11 cellular contexts compared by ENCODE assay signal in the genomic region with DNA sequence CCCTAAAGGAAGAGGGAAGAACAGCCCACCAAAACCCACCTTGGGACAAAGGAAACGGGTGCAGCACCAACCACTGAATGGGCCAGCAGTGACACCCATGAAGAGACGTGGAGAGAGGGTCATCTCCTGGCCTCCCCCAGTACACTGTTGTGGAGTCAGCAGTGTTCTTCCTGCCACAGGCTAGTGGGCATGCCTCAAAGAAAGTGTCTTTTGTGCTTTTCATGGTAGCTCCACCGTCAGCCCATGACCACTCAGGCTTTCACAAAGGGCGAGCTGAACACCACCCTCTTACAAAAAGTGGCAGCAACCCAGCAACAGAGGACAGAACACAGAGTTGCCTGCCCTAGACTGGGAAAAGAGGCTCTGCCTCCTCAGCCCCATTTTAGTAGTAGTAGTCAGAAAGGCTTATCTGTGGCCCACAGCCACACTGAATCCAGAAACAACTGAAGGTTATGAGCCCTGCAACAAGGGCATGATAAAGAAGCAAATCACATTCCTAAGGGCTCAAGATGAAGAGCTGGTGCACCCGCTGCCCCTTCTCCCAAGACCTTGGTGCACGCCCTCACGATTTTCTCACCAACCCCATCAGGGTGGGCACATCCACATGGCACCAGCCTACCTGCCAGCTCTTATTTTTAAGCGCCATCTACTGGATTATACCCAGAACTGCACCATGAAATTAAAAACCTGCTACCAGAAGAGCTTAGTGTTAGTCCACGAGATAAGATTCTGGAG. TPM values are rescaled to one million over a fixed set of nuclear protein-coding genes. Genes with fewer than 3 reads are reported as not detected.
DNase-seq lines count a peak whose midpoint lies in the region; ATAC-seq and TF ChIP-seq lines count a peak whose summit lies in the region.
"Had no signal": no experiment of that assay in that cellular context is flagged by ENCODE, and none has a peak within 500 bp of the region (broad histone marks: within the 10 kb centered on the region; RNA-seq: fewer than 3 reads in every experiment).

No MANE protein-coding gene starts in this region.

- H3K9ac ChIP-seq in neural progenitor cell: no peak overlapping the region

- peak; percentile 7 for TF ChIP-seq CTCF in GM12865 (IDR thresholded peaks at IDR 0.05; ENCODE audit: insufficient read depth, low read depth, low read length, missing control alignments)
- 0 out of 2 replicates have a peak, but pooled peaks have one; percentile 11 for TF ChIP-seq CTCF in LNCaP clone FGC (IDR thresholded peaks at IDR 0.05; ENCODE audit: control insufficient read depth, extremely low read depth, insufficient read depth)
- TF ChIP-seq CTCF in choroid plexus epithelial cell (conservative IDR thresholded peaks at IDR 0.05; ENCODE audit: low read depth, low read length): peak; percentile 43
- peak; percentile 50 for TF ChIP-seq CTCF in neural progenitor cell (IDR thresholded peaks at IDR 0.05)

- peaks cover 29% of the 10 kb centered on the region for H3K4me1 ChIP-seq in neural progenitor cell
- H3K4me1 ChIP-seq: SJSA1 had no signal

- peaks cover 44% of the 10 kb centered on the region for H3K9me3 Mint-ChIP-seq in neural progenitor cell

- no peak overlapping the region for H3K4me3 Mint-ChIP-seq in neural progenitor cell
- H3K4me3 Mint-ChIP-seq: activated naive CD8-positive, alpha-beta T cell treated with anti-CD3 and anti-CD28 coated beads, Interleukin-2, amount 10 ng/mL, durations not matched to agents 7 days and 5 days had no signal

- no peak for DNase-seq in GM12865 (ENCODE audit: low read depth)
- no peak for DNase-seq in LNCaP clone FGC (ENCODE audit: low read depth)
- DNase-seq in choroid plexus epithelial cell (ENCODE audit: low read depth): no peak
- DNase-seq in neural progenitor cell (ENCODE audit: low spot score): no peak
- no peak for DNase-seq in COR-L47 (lab: John Stamatoyannopoulos, UW)
- DNase-seq: activated naive CD8-positive, alpha-beta T cell treated with anti-CD3 and anti-CD28 coated beads, Interleukin-2, amount 10 ng/mL, durations not matched to agents 7 days and 5 days; left colon had no signal

- H3K9me3 ChIP-seq in neural progenitor cell (ENCODE audit: low read depth): no peaks in the 10 kb centered on the region
- H3K9me3 ChIP-seq: SJSA1 had no signal

- no peak overlapping the region for H2AFZ ChIP-seq in neural progenitor cell (replicated peaks)

- no peaks in the 10 kb centered on the region for H3K27me3 Mint-ChIP-seq in neural progenitor cell (ENCODE audit: insufficient read depth, low read depth)
- H3K27me3 Mint-ChIP-seq: activated naive CD8-positive, alpha-beta T cell treated with anti-CD3 and anti-CD28 coated beads, Interleukin-2, amount 10 ng/mL, durations not matched to agents 7 days and 5 days had no signal

- H3K4me3 ChIP-seq in GM12865 (ENCODE audit: low read depth, low read length): no peak overlapping the region
- H3K4me3 ChIP-seq in LNCaP clone FGC (ENCODE audit: low read depth, low read length): no peak overlapping the region
- H3K4me3 ChIP-seq in choroid plexus epithelial cell (ENCODE audit: low read depth, low read length): no peak overlapping the region
- no peak overlapping the region for H3K4me3 ChIP-seq in neural progenitor cell
- H3K4me3 ChIP-seq: SJSA1 had no signal

- no peak for ATAC-seq in HG02759 (IDR thresholded peaks at IDR 0.05; ENCODE audit: unreplicated experiment)
- no peak for ATAC-seq in GM21381 (IDR thresholded peaks at IDR 0.05; ENCODE audit: unreplicated experiment)
- ATAC-seq: left colon had no signal

- H3K79me2 ChIP-seq in neural progenitor cell (ENCODE audit: low read depth): peaks cover 67% of the 10 kb centered on the region

- H3K36me3 Mint-ChIP-seq in neural progenitor cell: peaks cover 45% of the 10 kb centered on the region

- H3K27ac ChIP-seq in neural progenitor cell: no peak overlapping the region
- H3K27ac ChIP-seq: epithelial cell of prostate, SJSA1 had no signal

- no peaks in the 10 kb centered on the region for H3F3A ChIP-seq in neural progenitor cell (ENCODE audit: low read depth)

- H3K4me2 ChIP-seq in neural progenitor cell: no peak overlapping the region

- no peak overlapping the region for H3K27ac Mint-ChIP-seq in neural progenitor cell
- H3K27ac Mint-ChIP-seq: activated naive CD8-positive, alpha-beta T cell treated with anti-CD3 and anti-CD28 coated beads, Interleukin-2, amount 10 ng/mL, durations not matched to agents 7 days and 5 days had no signal

- H3K36me3 ChIP-seq in neural progenitor cell: no peaks in the 10 kb centered on the region
- H3K36me3 ChIP-seq: SJSA1 had no signal

- no peaks in the 10 kb centered on the region for H4K20me1 ChIP-seq in neural progenitor cell (ENCODE audit: low read depth)

- H3K4me1 Mint-ChIP-seq in neural progenitor cell: peaks cover 6% of the 10 kb centered on the region

- no peaks in the 10 kb centered on the region for H3K27me3 ChIP-seq in neural progenitor cell
- H3K27me3 ChIP-seq: SJSA1 had no signal

RNA-seq across cellular contexts. Expression of a gene that starts 53.1 kb away (rescaled TPM):
- 49.6 and 67.3 TPM in 2 replicates for total RNA-seq in neural progenitor cell (ENCODE audit: low replicate concordance)
